In the genomic region with DNA sequence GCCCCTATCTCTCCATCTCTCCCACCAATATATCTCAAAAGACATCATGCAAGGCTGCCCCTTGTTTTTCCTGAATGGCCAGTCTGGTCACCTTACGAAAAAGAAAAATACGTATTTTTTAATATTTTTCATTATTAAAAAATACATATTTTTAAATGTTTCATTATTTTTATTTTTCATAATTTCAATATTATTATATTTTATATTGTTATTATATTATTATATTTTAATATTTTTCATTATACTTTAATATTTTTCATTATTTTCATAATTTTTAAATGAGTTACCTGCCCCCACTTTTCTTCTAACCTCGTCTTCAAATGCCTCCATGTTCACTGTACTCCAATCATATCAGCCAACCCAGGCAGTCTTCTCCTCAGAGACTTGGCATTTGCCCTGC, we compare ENCODE assay signal across 30 cellular contexts.
"Had no signal": no experiment of that assay in that cellular context is flagged by ENCODE, and none has a peak within 500 bp of the region (broad histone marks: within the 10 kb centered on the region; RNA-seq: fewer than 3 reads in every experiment).

No MANE protein-coding gene starts in this region.

- H3K4me1 ChIP-seq: heart right ventricle, left ventricle myocardium inferior, pancreas, prostate gland, spleen, suprapubic skin, tibial artery, upper lobe of right lung had no signal

- FAIRE-seq: pancreas had no signal

- DNase-seq: heart right ventricle; islet precursor cell; kidney glomerular epithelial cell; left cardiac atrium; left ventricle myocardium inferior; mesendoderm; midbrain; mucosa of descending colon; naive thymus-derived CD4-positive, alpha-beta T cell; nucleus accumbens; pancreas; posterior cingulate gyrus; retina; right cardiac atrium; spleen; stimulated activated CD4-positive, alpha-beta T cell treated with anti-CD3 and anti-CD28 coated beads, Interleukin-4, amount 100 ng/mL, for 24 hours; stimulated activated naive CD4-positive, alpha-beta T cell; tibial artery; trophoblast cell; upper lobe of right lung had no signal

- H3K4me1 Mint-ChIP-seq: naive thymus-derived CD4-positive, alpha-beta T cell; neural crest cell; stimulated activated effector memory CD8-positive, alpha-beta T cell treated with anti-CD3 and anti-CD28 coated beads, Interleukin-12 subunit alpha, Interleukin-12 subunit beta, amount 100 ng/mL, for 72 hours had no signal

- H3K9me3 Mint-ChIP-seq: natural killer cell treated with Interleukin-12 subunit alpha and Interleukin-12 subunit beta and Interleukin-15 and Interleukin-18, amount 100 ng/mL, for 72 hours; neural crest cell had no signal

- H3K4me3 Mint-ChIP-seq: naive thymus-derived CD4-positive, alpha-beta T cell; natural killer cell treated with Interleukin-12 subunit alpha and Interleukin-12 subunit beta and Interleukin-15 and Interleukin-18, amount 100 ng/mL, for 72 hours; neural crest cell; stimulated activated effector memory CD8-positive, alpha-beta T cell treated with anti-CD3 and anti-CD28 coated beads, Interleukin-12 subunit alpha, Interleukin-12 subunit beta, amount 100 ng/mL, for 72 hours; stimulated activated naive CD8-positive, alpha-beta T cell treated with anti-CD3 and anti-CD28 coated beads, Interleukin-15, Interleukin-2, amounts not matched to agents 100 ng/mL and 50 ng/mL, for 24 hours had no signal

- H3K27ac ChIP-seq: heart right ventricle, hepatocyte, left ventricle myocardium inferior, pancreas, prostate gland, skin epidermis, spleen, suprapubic skin, thoracic aorta, tibial artery, upper lobe of right lung had no signal

- H3K27me3 ChIP-seq: hepatocyte, tibial artery, upper lobe of right lung had no signal

- ATAC-seq: heart right ventricle; left cardiac atrium; mucosa of descending colon; naive thymus-derived CD4-positive, alpha-beta T cell; natural killer cell treated with Interleukin-12 subunit alpha and Interleukin-12 subunit beta and Interleukin-15 and Interleukin-18, amount 100 ng/mL, for 72 hours; pancreas; right cardiac atrium; sciatic nerve; stimulated activated effector memory CD8-positive, alpha-beta T cell treated with anti-CD3 and anti-CD28 coated beads, Interleukin-12 subunit alpha, Interleukin-12 subunit beta, amount 100 ng/mL, for 72 hours; upper lobe of right lung had no signal

- H3K36me3 Mint-ChIP-seq: naive thymus-derived CD4-positive, alpha-beta T cell; natural killer cell treated with Interleukin-12 subunit alpha and Interleukin-12 subunit beta and Interleukin-15 and Interleukin-18, amount 100 ng/mL, for 72 hours; stimulated activated effector memory CD8-positive, alpha-beta T cell treated with anti-CD3 and anti-CD28 coated beads, Interleukin-12 subunit alpha, Interleukin-12 subunit beta, amount 100 ng/mL, for 72 hours had no signal

- H3K27ac Mint-ChIP-seq: naive thymus-derived CD4-positive, alpha-beta T cell; natural killer cell treated with Interleukin-12 subunit alpha and Interleukin-12 subunit beta and Interleukin-15 and Interleukin-18, amount 100 ng/mL, for 72 hours; stimulated activated effector memory CD8-positive, alpha-beta T cell treated with anti-CD3 and anti-CD28 coated beads, Interleukin-12 subunit alpha, Interleukin-12 subunit beta, amount 100 ng/mL, for 72 hours; stimulated activated naive CD8-positive, alpha-beta T cell treated with anti-CD3 and anti-CD28 coated beads, Interleukin-15, Interleukin-2, amounts not matched to agents 100 ng/mL and 50 ng/mL, for 24 hours had no signal
